Comparison of ENCODE assay signal across 8 cellular contexts in genomic region chr20:58893355-58894151, GRCh38. TPM values are rescaled to one million over a fixed set of nuclear protein-coding genes. Genes with fewer than 3 reads are reported as not detected.
DNase-seq lines count a peak whose midpoint lies in the region; TF ChIP-seq lines count a peak whose summit lies in the region.

No MANE protein-coding gene starts in this region.

- TF ChIP-seq CTCF in cardiac muscle cell (IDR thresholded peaks at IDR 0.05; ENCODE audit: low read depth, low read length) (no peak), stomach (IDR thresholded peaks at IDR 0.05) (no peak)

- H3K4me1 ChIP-seq in cardiac muscle cell (ENCODE audit: low read depth) (peaks cover 49% of the 10 kb centered on the region), iPS-20b (ENCODE audit: insufficient read depth, low read length) (peaks cover 55% of the 10 kb centered on the region), stomach (peaks cover 46 to 60% (median 56%) of the 10 kb centered on the region in 4 donors)

- H3K27me3 Mint-ChIP-seq in activated CD4-positive, alpha-beta memory T cell treated with anti-CD3 and anti-CD28 coated beads for 36 hours = no peaks in the 10 kb centered on the region

- intact Hi-C loops in cardiac septum (cut with DNase I) = loop anchor here (2.0 to 10.0 kb wide), 2 partner anchors 87 to 111 kb away; partner anchors contain the start of genes CTSZ and NELFCD
- intact Hi-C loops in activated CD4-positive, alpha-beta memory T cell treated with anti-CD3 and anti-CD28 coated beads for 36 hours (cut with micrococcal nuclease) = loop anchor here (1.0 to 5.0 kb wide), 7 partner anchors 14 to 1501 kb away; partner anchors contain the start of genes ATP5F1E, NELFCD, RAB22A and RBM38
- intact Hi-C loops in stomach (cut with DNase I; ENCODE audit: low total_unique reads) = no loop called here

- POLR2A ChIA-PET in activated CD4-positive, alpha-beta memory T cell treated with anti-CD3 and anti-CD28 coated beads for 36 hours (lab: Charles Lee) = interaction anchor here (0.8 kb wide), 1 partner anchor 138 kb away, joined by 4 read pairs; no protein-coding TSS in a partner anchor

- peak overlapping the region; percentile 95; the same call in 1 of the 2 replicates for H3K9ac ChIP-seq in iPS-20b (ENCODE audit: low read depth, low read length)

- H3K36me3 ChIP-seq in cardiac muscle cell = peaks cover 2% of the 10 kb centered on the region
- H3K36me3 ChIP-seq in iPS-20b (ENCODE audit: insufficient read depth, low read depth, low read length) = peaks cover 28% of the 10 kb centered on the region
- peaks cover 0 to 23% (median 12%) of the 10 kb centered on the region in 4 donors for H3K36me3 ChIP-seq in stomach

- H3K9me3 Mint-ChIP-seq in activated CD4-positive, alpha-beta memory T cell treated with anti-CD3 and anti-CD28 coated beads for 36 hours = no peaks in the 10 kb centered on the region

- TF ChIP-seq EP300 in stomach (IDR thresholded peaks at IDR 0.05) = no peak

- WGBS in stomach, 5 donors = 34 to 55% (median 48%) methylated on average over 5 of the region's 5 CpGs

- DNase-seq in cardiac muscle cell (ENCODE audit: low read depth in 1 of 2, low spot score in 1 of 2) = no peak
- DNase-seq in cardiac septum (ENCODE audit: low spot score) = no peak
- peak; percentile 83 for DNase-seq in activated CD4-positive, alpha-beta memory T cell treated with anti-CD3 and anti-CD28 coated beads for 36 hours
- DNase-seq in stomach = no peak
- DNase-seq in Kasumi-1 (lab: John Stamatoyannopoulos, UW) = no peak
- no peak for DNase-seq in LoVo (ENCODE audit: low spot score)
- no peak for DNase-seq in NCI-H774 (lab: John Stamatoyannopoulos, UW)

- CTCF ChIA-PET in activated CD4-positive, alpha-beta memory T cell treated with anti-CD3 and anti-CD28 coated beads for 36 hours (lab: Charles Lee) = no interaction called here

- H3K27ac Mint-ChIP-seq in activated CD4-positive, alpha-beta memory T cell treated with anti-CD3 and anti-CD28 coated beads for 36 hours = peak overlapping the region; percentile 94

- H3K9me3 ChIP-seq in cardiac muscle cell (ENCODE audit: low read depth) (no peaks in the 10 kb centered on the region), iPS-20b (ENCODE audit: insufficient read depth, low read depth, low read length) (no peaks in the 10 kb centered on the region), stomach (no peaks in the 10 kb centered on the region)

- H3K4me1 Mint-ChIP-seq in activated CD4-positive, alpha-beta memory T cell treated with anti-CD3 and anti-CD28 coated beads for 36 hours (ENCODE audit: low read depth) = peaks cover 45% of the 10 kb centered on the region

- H3K27me3 ChIP-seq in cardiac muscle cell (no peaks in the 10 kb centered on the region), iPS-20b (ENCODE audit: insufficient read depth, low read length) (peaks cover 7% of the 10 kb centered on the region; the same call in 1 of the 2 replicates), stomach (no peaks in the 10 kb centered on the region)

- H3K36me3 Mint-ChIP-seq in activated CD4-positive, alpha-beta memory T cell treated with anti-CD3 and anti-CD28 coated beads for 36 hours = peaks cover 42% of the 10 kb centered on the region

- no peak for TF ChIP-seq POLR2A in stomach (IDR thresholded peaks at IDR 0.05)

- H3K27ac ChIP-seq in cardiac muscle cell (peak overlapping the region; percentile 100), iPS-20b (ENCODE audit: low read length) (no peak overlapping the region), stomach (peak overlapping the region in 4 of 5 donors; percentile 98 to 100 (median 99))

- H3K4me3 Mint-ChIP-seq in activated CD4-positive, alpha-beta memory T cell treated with anti-CD3 and anti-CD28 coated beads for 36 hours = peak overlapping the region; percentile 79

- H3K4me3 ChIP-seq in cardiac muscle cell (peak overlapping the region; percentile 95), iPS-20b (ENCODE audit: low read length) (peak overlapping the region; percentile 84), stomach (peak overlapping the region; percentile 68 to 89 (median 81))

RNA-seq across cellular contexts. Expression of gene GNAS, which starts 41.0 kb away (rescaled TPM):
- total RNA-seq in cardiac muscle cell = 1,319 and 1,641 TPM in 2 replicates
- polyA plus RNA-seq in cardiac muscle cell = 2,522 and 2,744 TPM in 2 replicates
- total RNA-seq in cardiac septum = 1,579 TPM
- total RNA-seq in activated CD4-positive, alpha-beta memory T cell treated with anti-CD3 and anti-CD28 coated beads for 36 hours = 100 to 1,000 TPM; 658 to 692 TPM
- 1,000 to 10,000 TPM in 1 of 5 donors, 100 to 1,000 TPM in 4; 306 to 1,010 (median 502) TPM for total RNA-seq in stomach
- polyA plus RNA-seq in stomach = 100 to 1,000 TPM; 794 to 911 (median 842) TPM

RNA-seq across cellular contexts. Expression of gene GNAS-AS1, which starts 42.9 kb away (rescaled TPM):
- total RNA-seq in cardiac muscle cell (1.3 and 1.8 TPM in 2 replicates), cardiac septum (0.75 TPM), stomach (10 to 100 TPM in 1 of 5 donors, 1 to 10 TPM in 1, under 1 TPM in 1, not detected in 2; 0.92 to 45.5 (median 2.6) TPM)
- polyA plus RNA-seq in cardiac muscle cell (1.3 and 1.4 TPM in 2 replicates), stomach (under 1 TPM in 1 of 3 donors, not detected in 2; 0.15 TPM)
- 1 to 10 TPM; 1.1 to 1.3 TPM for total RNA-seq in activated CD4-positive, alpha-beta memory T cell treated with anti-CD3 and anti-CD28 coated beads for 36 hours
